In genomic region chr18:49250819-49251388, GRCh38 we compare ENCODE assay signal across 8 cellular contexts.
A peak's percentile ranks its signal among the peaks of the same experiment; 100 is the strongest.
DNase-seq lines count a peak whose midpoint lies in the region; ATAC-seq and TF ChIP-seq lines count a peak whose summit lies in the region.

No MANE protein-coding gene starts in this region.

- H3K27ac Mint-ChIP-seq in Calu3 (ENCODE audit: unreplicated experiment): no peak overlapping the region

- H3K4me1 ChIP-seq in lower lobe of right lung: peaks cover 19% of the 10 kb centered on the region
- no peaks in the 10 kb centered on the region for H3K4me1 ChIP-seq in vagina

- ATAC-seq in lower lobe of right lung: peak; percentile 62 to 67
- ATAC-seq in HG02763 (IDR thresholded peaks at IDR 0.05; ENCODE audit: unreplicated experiment): no peak
- ATAC-seq in GM19395 (IDR thresholded peaks at IDR 0.05; ENCODE audit: unreplicated experiment): no peak

- peak overlapping the region; percentile 18 for H3K27ac ChIP-seq in lower lobe of right lung
- H3K27ac ChIP-seq in vagina: no peak overlapping the region

- TF ChIP-seq CTCF in Calu3 (IDR thresholded peaks at IDR 0.05; ENCODE audit: unreplicated experiment): no peak
- TF ChIP-seq CTCF in astrocyte of the cerebellum (IDR thresholded peaks at IDR 0.05; ENCODE audit: low read depth, low read length, missing control alignments): peak; percentile 75
- TF ChIP-seq CTCF in lower lobe of right lung (IDR thresholded peaks at IDR 0.05): peak; percentile 27
- no peak for TF ChIP-seq CTCF in vagina (IDR thresholded peaks at IDR 0.05)

- DNase-seq in Calu3: peak; percentile 4
- DNase-seq in KBM-7: peak; percentile 50
- DNase-seq in astrocyte of the cerebellum (ENCODE audit: low read depth): peak; percentile 18
- no peak for DNase-seq in lower lobe of right lung
- no peak for DNase-seq in vagina (ENCODE audit: extremely low spot score in 2 of 2)
- DNase-seq in effector CD4-positive, alpha-beta T cell: no peak

- H3K9me3 Mint-ChIP-seq in Calu3 (ENCODE audit: low read depth, unreplicated experiment): peaks cover 2% of the 10 kb centered on the region

- no peaks in the 10 kb centered on the region for H3K36me3 Mint-ChIP-seq in Calu3 (ENCODE audit: insufficient read depth, unreplicated experiment)

- in situ Hi-C loops in KBM-7 (cut with MboI; ENCODE audit: low pct_unique_long_range_greater_than_20kb, low sequenced_read_pairs) (no loop called here), astrocyte of the cerebellum (cut with HindIII; ENCODE audit: low sequenced_read_pairs) (no loop called here)

- intact Hi-C loops in Calu3 (cut with micrococcal nuclease; ENCODE audit: unreplicated experiment) (loop anchor here (2.0 kb wide), 3 partner anchors 84 to 198 kb away; no protein-coding TSS in a partner anchor), lower lobe of right lung (cut with DNase I) (no loop called here), vagina (cut with DNase I) (loop anchor here (10.0 kb wide), 1 partner anchor 174 kb away; no protein-coding TSS in a partner anchor)

- H3K4me3 ChIP-seq in astrocyte of the cerebellum (ENCODE audit: low read depth, low read length) (no peak overlapping the region), lower lobe of right lung (no peak overlapping the region), vagina (no peak overlapping the region)

- peaks cover 7% of the 10 kb centered on the region for H3K4me1 Mint-ChIP-seq in Calu3 (ENCODE audit: low read depth, unreplicated experiment)

- H3K36me3 ChIP-seq in lower lobe of right lung (peaks cover 4% of the 10 kb centered on the region), vagina (peaks cover 0 to 5% of the 10 kb centered on the region in 2 donors)

- H3K9me3 ChIP-seq in lower lobe of right lung (no peaks in the 10 kb centered on the region), vagina (no peaks in the 10 kb centered on the region)

- H3K27me3 ChIP-seq in lower lobe of right lung (ENCODE audit: low read depth) (no peaks in the 10 kb centered on the region), vagina (no peaks in the 10 kb centered on the region)

- CTCF ChIA-PET in Calu3 (lab: Charles Lee): interaction anchor here (0.6 kb wide), 1 partner anchor 647 kb away, joined by 4 read pairs; no protein-coding TSS in a partner anchor

- BruUV-seq in Calu3 (replicated peaks; lab: Mats Ljungman, UMichigan): no TSS peak

- H3K4me3 Mint-ChIP-seq in Calu3 (ENCODE audit: low read depth, unreplicated experiment): no peak overlapping the region

- TF ChIP-seq POLR2A in vagina (IDR thresholded peaks at IDR 0.05): no peak

- H3K27me3 Mint-ChIP-seq in Calu3 (ENCODE audit: unreplicated experiment): no peaks in the 10 kb centered on the region

Comparison
In these comparisons a context has a peak if more than half of its experiments do, and no peak if none do; other contexts are left out.
1. DNase-seq: peak in Calu3 (single experiment), KBM-7 (single experiment) and astrocyte of the cerebellum (single experiment); none in lower lobe of right lung (single experiment), vagina (0 of 2) and effector CD4-positive, alpha-beta T cell (single experiment).
2. CTCF ChIP-seq: peak in astrocyte of the cerebellum (single experiment) and lower lobe of right lung (single experiment); none in Calu3 (single experiment) and vagina (0 of 3).
3. ATAC-seq: peak in lower lobe of right lung (2 of 2); none in HG02763 (single experiment) and GM19395 (single experiment).